ENCODE assay signal across 9 cellular contexts in the genomic region with DNA sequence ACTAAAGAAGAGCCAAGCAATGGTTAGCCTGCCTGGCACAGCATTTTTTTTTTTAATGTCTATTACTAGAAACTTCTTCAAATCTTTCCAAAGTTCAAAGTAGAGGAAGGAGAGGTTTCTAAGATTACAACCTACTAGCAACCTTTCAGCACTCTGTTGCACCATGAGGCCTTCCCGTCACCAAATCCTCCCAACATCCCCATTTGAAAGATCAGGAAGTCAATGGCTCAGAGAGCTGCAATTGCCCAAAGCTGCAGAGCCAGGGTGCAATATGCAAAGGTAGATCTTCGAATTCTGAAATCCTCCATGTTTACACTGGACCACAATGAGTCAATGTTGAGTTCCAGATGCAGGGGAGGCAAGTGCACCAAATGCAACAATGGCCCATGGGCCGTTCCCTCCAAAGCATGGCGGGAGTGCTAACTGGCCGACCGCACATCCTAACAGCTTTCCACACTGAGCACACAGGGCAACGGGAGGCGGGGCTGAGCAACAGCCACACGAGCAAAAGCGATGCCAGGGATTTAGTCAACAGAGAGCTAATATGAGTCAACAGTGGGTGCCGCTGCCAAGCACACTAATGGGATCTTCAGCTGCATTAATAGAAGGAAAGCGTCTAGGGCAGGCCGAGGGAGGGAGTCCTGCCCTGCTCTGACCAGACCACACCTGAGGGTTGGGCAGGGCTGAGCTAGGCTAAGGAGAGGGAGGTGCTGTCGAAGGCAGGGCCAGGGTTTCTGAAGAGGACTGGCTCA. TPM values are rescaled to one million over a fixed set of nuclear protein-coding genes. Genes with fewer than 3 reads are reported as not detected.
DNase-seq lines count a peak whose midpoint lies in the region; ATAC-seq and TF ChIP-seq lines count a peak whose summit lies in the region.
"Had no signal": no experiment of that assay in that cellular context is flagged by ENCODE, and none has a peak within 500 bp of the region (broad histone marks: within the 10 kb centered on the region; RNA-seq: fewer than 3 reads in every experiment).

No MANE protein-coding gene starts in this region.

- peaks cover 5% of the 10 kb centered on the region for H3K27me3 ChIP-seq in SJCRH30

- intact Hi-C loops in lower leg skin (cut with DNase I; ENCODE audit: low total_unique reads) = no loop called here

- H3K4me1 ChIP-seq in SJCRH30 = no peaks in the 10 kb centered on the region
- H3K4me1 ChIP-seq: parathyroid adenoma had no signal

- no peak for ATAC-seq in GM18867 (IDR thresholded peaks at IDR 0.05; ENCODE audit: unreplicated experiment)

- no peak for TF ChIP-seq POLR2A in lower leg skin (IDR thresholded peaks at IDR 0.05)

- DNase-seq in CD1c-positive myeloid dendritic cell (ENCODE audit: extremely low spot score) = peak; percentile 65
- DNase-seq in NCI-H2081 treated with DMSO at 0.1 percent for 48 hours (lab: John Stamatoyannopoulos, UW) = peak; percentile 89
- DNase-seq in astrocyte of the spinal cord (ENCODE audit: low read depth, low spot score) = peak; percentile 89
- DNase-seq in lower leg skin (ENCODE audit: low spot score in 2 of 2) = peak; percentile 87 to 92
- DNase-seq in GDM1 (lab: John Stamatoyannopoulos, UW) = no peak
- DNase-seq in SJCRH30 = no peak
- DNase-seq in activated CD4-positive, alpha-beta T cell treated with anti-CD3 and anti-CD28 coated beads, Interleukin-2, amount 50 U/mL, for 4 hours = no peak

- no peaks in the 10 kb centered on the region for H3K36me3 ChIP-seq in SJCRH30

- no peaks in the 10 kb centered on the region for H3K9me3 ChIP-seq in SJCRH30 (replicated peaks)

- H3K4me3 ChIP-seq in astrocyte of the spinal cord (ENCODE audit: low read depth, low read length) (no peak overlapping the region), lower leg skin (ENCODE audit: low read depth, poor library complexity, severe bottlenecking) (no peak overlapping the region), SJCRH30 (no peak overlapping the region)

- WGBS in lower leg skin, 2 donors = 29 to 39% methylated on average over 14 of the region's 14 CpGs

- no peak for TF ChIP-seq CTCF in astrocyte of the spinal cord (IDR thresholded peaks at IDR 0.05; ENCODE audit: low read depth, low read length)
- TF ChIP-seq CTCF in lower leg skin (IDR thresholded peaks at IDR 0.05) = no peak

- no peak overlapping the region for H3K27ac ChIP-seq in SJCRH30
- H3K27ac ChIP-seq: parathyroid adenoma had no signal

- in situ Hi-C loops in astrocyte of the spinal cord (cut with HindIII; ENCODE audit: low sequenced_read_pairs) = no loop called here

RNA-seq across cellular contexts. Expression of gene EPB41L4B, which starts 4.8 kb away (rescaled TPM):
- 10 to 100 TPM; 15.4 to 31.6 (median 21.6) TPM for total RNA-seq in lower leg skin
- total RNA-seq in SJCRH30 (2014; rRNA removed; shearing (Covaris generic)) = 1.7 and 1.8 TPM in 2 replicates

Comparison
In these comparisons a context has a peak if more than half of its experiments do, and no peak if none do; other contexts are left out.
1. DNase-seq: peak in CD1c-positive myeloid dendritic cell (single experiment), NCI-H2081 treated with DMSO at 0.1 percent for 48 hours (single experiment), astrocyte of the spinal cord (single experiment) and lower leg skin (2 of 2); none in GDM1 (single experiment), SJCRH30 (0 of 2) and activated CD4-positive, alpha-beta T cell treated with anti-CD3 and anti-CD28 coated beads, Interleukin-2, amount 50 U/mL, for 4 hours (0 of 2).